Comparison of ENCODE assay signal across 10 cellular contexts in genomic region chrX:104168127-104168526, GRCh38. TPM values are rescaled to one million over a fixed set of nuclear protein-coding genes. Genes with fewer than 3 reads are reported as not detected.
A peak's percentile ranks its signal among the peaks of the same experiment; 100 is the strongest.
DNase-seq lines count a peak whose midpoint lies in the region; ATAC-seq, FAIRE-seq and TF ChIP-seq lines count a peak whose summit lies in the region.
"Had no signal": no experiment of that assay in that cellular context is flagged by ENCODE, and none has a peak within 500 bp of the region (broad histone marks: within the 10 kb centered on the region; RNA-seq: fewer than 3 reads in every experiment).

No MANE protein-coding gene starts in this region.

- H3K36me3 Mint-ChIP-seq in activated naive CD4-positive, alpha-beta T cell treated with anti-CD3 and anti-CD28 coated beads, Interleukin-2, amount 10 ng/mL, durations not matched to agents 7 days and 5 days = peaks cover 5% of the 10 kb centered on the region
- peaks cover 2% of the 10 kb centered on the region for H3K36me3 Mint-ChIP-seq in activated B cell treated with CpG ODN at 0.5 μM for 24 hours (ENCODE audit: low read depth)

- no peak overlapping the region for H3K27ac Mint-ChIP-seq in activated naive CD4-positive, alpha-beta T cell treated with anti-CD3 and anti-CD28 coated beads, Interleukin-2, amount 10 ng/mL, durations not matched to agents 7 days and 5 days
- H3K27ac Mint-ChIP-seq in activated B cell treated with CpG ODN at 0.5 μM for 24 hours = no peak overlapping the region

- intact Hi-C loops in activated B cell treated with CpG ODN at 0.5 μM for 24 hours (cut with micrococcal nuclease) = loop anchor here (10.0 kb wide), 1 partner anchor 953 kb away; the partner anchor contains the start of gene BEX4
- intact Hi-C loops in spleen (cut with DNase I; ENCODE audit: low total_unique reads) = no loop called here

- no peaks in the 10 kb centered on the region for H3K9me2 ChIP-seq in hepatocyte (replicated peaks; ENCODE audit: insufficient read depth)

- H4K20me1 ChIP-seq in hepatocyte (ENCODE audit: insufficient read depth, poor library complexity, severe bottlenecking) = no peaks in the 10 kb centered on the region

- H3K4me3 Mint-ChIP-seq in activated naive CD4-positive, alpha-beta T cell treated with anti-CD3 and anti-CD28 coated beads, Interleukin-2, amount 10 ng/mL, durations not matched to agents 7 days and 5 days = peak overlapping the region; percentile 76
- peak overlapping the region; percentile 73 for H3K4me3 Mint-ChIP-seq in activated B cell treated with CpG ODN at 0.5 μM for 24 hours

- H3K4me1 Mint-ChIP-seq in activated naive CD4-positive, alpha-beta T cell treated with anti-CD3 and anti-CD28 coated beads, Interleukin-2, amount 10 ng/mL, durations not matched to agents 7 days and 5 days = peaks cover 29% of the 10 kb centered on the region
- peaks cover 32% of the 10 kb centered on the region for H3K4me1 Mint-ChIP-seq in activated B cell treated with CpG ODN at 0.5 μM for 24 hours

- no peak overlapping the region for H3K27ac ChIP-seq in hepatocyte
- H3K27ac ChIP-seq in subcutaneous abdominal adipose tissue (ENCODE audit: low read depth, low read length) = peak overlapping the region; percentile 68
- H3K27ac ChIP-seq in spleen = no peak overlapping the region
- H3K27ac ChIP-seq: epithelial cell of prostate had no signal

- H3K9me3 ChIP-seq in hepatocyte (ENCODE audit: low read depth) (no peaks in the 10 kb centered on the region), subcutaneous abdominal adipose tissue (ENCODE audit: control insufficient read depth in 5 of 5, low read length in 5 of 5) (peaks cover 0 to 3% (median 0%) of the 10 kb centered on the region in 5 donors), spleen (no peaks in the 10 kb centered on the region)

- H3K36me3 ChIP-seq in hepatocyte (replicated peaks; ENCODE audit: insufficient read depth, low read depth) (no peaks in the 10 kb centered on the region), subcutaneous abdominal adipose tissue (ENCODE audit: control insufficient read depth in 5 of 5, insufficient read depth in 5 of 5, low read length in 5 of 5) (no peaks in the 10 kb centered on the region), spleen (peaks cover 0 to 5% (median 0%) of the 10 kb centered on the region in 6 donors)

- H2AFZ ChIP-seq in hepatocyte = no peak overlapping the region

- peaks cover 46% of the 10 kb centered on the region for H3K79me2 ChIP-seq in hepatocyte

- POLR2A ChIA-PET in activated B cell treated with CpG ODN at 0.5 μM for 24 hours (lab: Charles Lee) = interaction anchor here (3.3 kb wide), 1 partner anchor 11 kb away, joined by 75 read pairs; the partner anchor contains the start of gene SLC25A53

- H3K9ac ChIP-seq in subcutaneous abdominal adipose tissue (ENCODE audit: low read length in 5 of 5) = peak overlapping the region in 2 of 5 donors; percentile 81 to 88

- H3K9me3 Mint-ChIP-seq in activated naive CD4-positive, alpha-beta T cell treated with anti-CD3 and anti-CD28 coated beads, Interleukin-2, amount 10 ng/mL, durations not matched to agents 7 days and 5 days = no peaks in the 10 kb centered on the region
- H3K9me3 Mint-ChIP-seq in activated B cell treated with CpG ODN at 0.5 μM for 24 hours = no peaks in the 10 kb centered on the region

- no peak for ATAC-seq in activated B cell treated with CpG ODN at 0.5 μM for 24 hours (ENCODE audit: low read depth)

- TF ChIP-seq POLR2A in spleen (IDR thresholded peaks at IDR 0.05) = no peak

- 43% methylated on average over 1 of the region's 1 CpG for WGBS in hepatocyte (ENCODE audit: low lambda C conversion rate, missing lambda C conversion rate)
- 5 to 22% (median 14%) methylated on average over 1 of the region's 1 CpG for WGBS in spleen, 5 donors

- DNase-seq in activated naive CD4-positive, alpha-beta T cell treated with anti-CD3 and anti-CD28 coated beads, Interleukin-2, amount 10 ng/mL, durations not matched to agents 7 days and 5 days = no peak
- no peak for DNase-seq in activated naive CD4-positive, alpha-beta T cell (lab: John Stamatoyannopoulos, UW)
- DNase-seq in activated B cell treated with CpG ODN at 0.5 μM for 24 hours (no peak), hepatocyte (ENCODE audit: low spot score) (no peak), DMS 273 (lab: John Stamatoyannopoulos, UW; ENCODE audit: unreplicated experiment) (no peak), spleen (no peak), D721Med (ENCODE audit: insufficient read length, low spot score) (no peak)

- H3K27me3 ChIP-seq in hepatocyte = no peaks in the 10 kb centered on the region
- peaks cover 0 to 8% (median 3%) of the 10 kb centered on the region in 5 donors for H3K27me3 ChIP-seq in subcutaneous abdominal adipose tissue (ENCODE audit: control insufficient read depth in 5 of 5, insufficient read depth in 4 of 5, low read length in 5 of 5)
- no peaks in the 10 kb centered on the region for H3K27me3 ChIP-seq in spleen (replicated peaks in 1 of 7)

- CTCF ChIA-PET in activated naive CD4-positive, alpha-beta T cell treated with anti-CD3 and anti-CD28 coated beads, Interleukin-2, amount 10 ng/mL, durations not matched to agents 7 days and 5 days (lab: Charles Lee) = no interaction called here
- CTCF ChIA-PET in activated B cell treated with CpG ODN at 0.5 μM for 24 hours (lab: Charles Lee) = no interaction called here

- TF ChIP-seq CTCF in activated B cell treated with CpG ODN at 0.5 μM for 24 hours (IDR thresholded peaks at IDR 0.05) = no peak
- no peak for TF ChIP-seq CTCF in hepatocyte (IDR thresholded peaks at IDR 0.05; ENCODE audit: poor library complexity)
- no peak for TF ChIP-seq CTCF in spleen (IDR thresholded peaks at IDR 0.05 in 8 of 11, conservative IDR thresholded peaks at IDR 0.05 in 3 of 11)
- no peak for TF ChIP-seq CTCF in D721Med (IDR thresholded peaks at IDR 0.05; ENCODE audit: insufficient read depth, missing control alignments)

- FAIRE-seq in D721Med (lab: Jason Lieb, UNC) = no peak

- H3K4me1 ChIP-seq in hepatocyte (ENCODE audit: insufficient read depth) = no peaks in the 10 kb centered on the region
- H3K4me1 ChIP-seq in subcutaneous abdominal adipose tissue (ENCODE audit: control insufficient read depth in 5 of 5, insufficient read depth in 5 of 5, low read length in 5 of 5) = peaks cover 3 to 23% (median 19%) of the 10 kb centered on the region in 5 donors
- H3K4me1 ChIP-seq in spleen = peaks cover 4 to 38% (median 17%) of the 10 kb centered on the region in 6 donors

- no peaks in the 10 kb centered on the region for H3K27me3 Mint-ChIP-seq in activated naive CD4-positive, alpha-beta T cell treated with anti-CD3 and anti-CD28 coated beads, Interleukin-2, amount 10 ng/mL, durations not matched to agents 7 days and 5 days
- no peaks in the 10 kb centered on the region for H3K27me3 Mint-ChIP-seq in activated B cell treated with CpG ODN at 0.5 μM for 24 hours

- H3K4me2 ChIP-seq in hepatocyte = peak overlapping the region; percentile 83

- no peak overlapping the region for H3K4me3 ChIP-seq in hepatocyte
- H3K4me3 ChIP-seq in subcutaneous abdominal adipose tissue (ENCODE audit: low read depth in 1 of 5, low read length in 5 of 5) = peak overlapping the region in 4 of 5 donors; percentile 24 to 78 (median 52)
- H3K4me3 ChIP-seq in spleen = peak overlapping the region in 2 of 8 donors; percentile 77 to 89

RNA-seq across cellular contexts. Expression of gene FAM199X, which starts 1.9 kb away (rescaled TPM):
- total RNA-seq in activated B cell treated with CpG ODN at 0.5 μM for 24 hours = 11.7 and 14.3 TPM in 2 replicates
- 23.3 and 29.1 TPM in 2 replicates for total RNA-seq in hepatocyte
- polyA plus RNA-seq in hepatocyte = 9.2 and 11.7 TPM in 2 replicates
- 10 to 100 TPM; 15.3 to 24.6 (median 19.2) TPM for total RNA-seq in spleen
- 1 to 10 TPM; 5.5 to 8.0 (median 5.6) TPM for polyA plus RNA-seq in spleen

RNA-seq across cellular contexts. Expression of gene SLC25A53, which starts 11.3 kb away (rescaled TPM):
- 9.6 and 11.6 TPM in 2 replicates for total RNA-seq in activated B cell treated with CpG ODN at 0.5 μM for 24 hours
- 5.5 and 6.8 TPM in 2 replicates for total RNA-seq in hepatocyte
- polyA plus RNA-seq in hepatocyte = 4.8 and 5.7 TPM in 2 replicates
- 10 to 100 TPM; 11.5 to 31.7 (median 15.4) TPM for total RNA-seq in spleen
- 1 to 10 TPM; 4.5 to 9.3 (median 5.0) TPM for polyA plus RNA-seq in spleen

RNA-seq across cellular contexts. Expression of gene ZCCHC18, which starts 55.8 kb away (rescaled TPM):
- total RNA-seq in activated B cell treated with CpG ODN at 0.5 μM for 24 hours (2.2 and 3.4 TPM in 2 replicates), hepatocyte (0.56 and 0.57 TPM in 2 replicates), spleen (10 to 100 TPM in 1 of 7 donors, 1 to 10 TPM in 6; 2.0 to 18.6 (median 3.6) TPM)
- polyA plus RNA-seq in hepatocyte (1.2 and 5.7 TPM in 2 replicates), spleen (10 to 100 TPM in 2 of 3 donors, 1 to 10 TPM in 1; 8.8 to 12.0 (median 11.8) TPM)
- total RNA-seq: LHCN-M2 had no signal
